ENCODE assay signal across 22 cellular contexts in genomic region chr3:146138904-146139303, GRCh38. TPM values are rescaled to one million over a fixed set of nuclear protein-coding genes. Genes with fewer than 3 reads are reported as not detected.
A peak's percentile ranks its signal among the peaks of the same experiment; 100 is the strongest.
DNase-seq lines count a peak whose midpoint lies in the region; ATAC-seq, FAIRE-seq and TF ChIP-seq lines count a peak whose summit lies in the region.
"Had no signal": no experiment of that assay in that cellular context is flagged by ENCODE, and none has a peak within 500 bp of the region (broad histone marks: within the 10 kb centered on the region; RNA-seq: fewer than 3 reads in every experiment).

No MANE protein-coding gene starts in this region.

- H3K4me1 ChIP-seq in right atrium auricular region (peaks cover 0 to 57% of the 10 kb centered on the region in 2 donors), gastroesophageal sphincter (peaks cover 8 to 97% (median 28%) of the 10 kb centered on the region in 3 donors), stomach (peaks cover 0 to 59% (median 32%) of the 10 kb centered on the region in 4 donors), small intestine (ENCODE audit: control insufficient read depth in 2 of 2, insufficient read depth in 1 of 2, low read depth in 1 of 2, low read length in 1 of 2) (peaks cover 0 to 2% of the 10 kb centered on the region in 2 donors)
- H3K4me1 ChIP-seq: BLaER1 had no signal

- no peak for TF ChIP-seq EP300 in gastroesophageal sphincter (IDR thresholded peaks at IDR 0.05)
- no peak for TF ChIP-seq EP300 in stomach (IDR thresholded peaks at IDR 0.05)

- H3K36me3 ChIP-seq in right atrium auricular region (no peaks in the 10 kb centered on the region), gastroesophageal sphincter (no peaks in the 10 kb centered on the region), stomach (no peaks in the 10 kb centered on the region), small intestine (ENCODE audit: control insufficient read depth in 2 of 2, insufficient read depth in 2 of 2, low read length in 2 of 2) (no peaks in the 10 kb centered on the region)
- H3K36me3 ChIP-seq: BLaER1 had no signal

- H3K4me3 ChIP-seq in right atrium auricular region (no peak overlapping the region), gastroesophageal sphincter (no peak overlapping the region), stomach (no peak overlapping the region), small intestine (ENCODE audit: low read depth in 1 of 2, low read length in 2 of 2) (no peak overlapping the region)
- H3K4me3 ChIP-seq: BLaER1 had no signal

- TF ChIP-seq POLR2A in gastroesophageal sphincter (IDR thresholded peaks at IDR 0.05) (no peak), stomach (IDR thresholded peaks at IDR 0.05) (no peak)

- no peak for FAIRE-seq in small intestine (lab: Jason Lieb, UNC)
- FAIRE-seq: A204.1, HepG2 had no signal

- intact Hi-C loops in left ventricle myocardium superior (cut with micrococcal nuclease): no loop called here
- intact Hi-C loops in stomach (cut with DNase I; ENCODE audit: low total_unique reads): no loop called here
- intact Hi-C loops in left colon (cut with DNase I, micrococcal nuclease): no loop called here

- WGBS in gastroesophageal sphincter (ENCODE audit: low coverage in 1 of 2), 2 donors: 38 to 48% methylated on average over 2 of the region's 2 CpGs
- WGBS in stomach, 5 donors: 54 to 86% (median 72%) methylated on average over 2 of the region's 2 CpGs
- 75 to 91% (median 85%) methylated on average over 2 of the region's 2 CpGs for WGBS in small intestine, 3 donors

- no peaks in the 10 kb centered on the region for H3K9me3 ChIP-seq in right atrium auricular region
- no peaks in the 10 kb centered on the region for H3K9me3 ChIP-seq in gastroesophageal sphincter
- no peaks in the 10 kb centered on the region for H3K9me3 ChIP-seq in stomach
- no peaks in the 10 kb centered on the region for H3K9me3 ChIP-seq in small intestine (ENCODE audit: control insufficient read depth, low read depth)
- H3K9me3 ChIP-seq: BLaER1 had no signal

- TF ChIP-seq CTCF in right atrium auricular region (IDR thresholded peaks at IDR 0.05): no peak
- TF ChIP-seq CTCF in gastroesophageal sphincter (IDR thresholded peaks at IDR 0.05): no peak
- TF ChIP-seq CTCF in stomach (IDR thresholded peaks at IDR 0.05): no peak

- ATAC-seq in left ventricle myocardium superior: peak; percentile 23
- ATAC-seq in gastroesophageal sphincter: peak; percentile 71
- no peak for ATAC-seq in left colon
- ATAC-seq: CD8-positive, alpha-beta T cell; HepG2; PC-3 had no signal

- H3K27me3 ChIP-seq in right atrium auricular region (no peaks in the 10 kb centered on the region), gastroesophageal sphincter (no peaks in the 10 kb centered on the region), stomach (no peaks in the 10 kb centered on the region), small intestine (ENCODE audit: control insufficient read depth in 2 of 2, insufficient read depth in 2 of 2, low read length in 2 of 2) (no peaks in the 10 kb centered on the region)
- H3K27me3 ChIP-seq: BLaER1 had no signal

- DNase-seq in left ventricle myocardium superior: no peak
- DNase-seq in right atrium auricular region (ENCODE audit: low spot score): no peak
- no peak for DNase-seq in stomach
- no peak for DNase-seq in EL
- DNase-seq in left colon: no peak
- no peak for DNase-seq in small intestine
- no peak for DNase-seq in middle frontal gyrus (ENCODE audit: extremely low spot score, low spot score)
- DNase-seq: CD8-positive, alpha-beta T cell; H7; HFFc6; KG1; NCI-H1694 treated with DMSO at 0.1 percent for 48 hours; NCI-H2107; NCI-H510A; NCI-H748 treated with DMSO at 0.1 percent for 48 hours; PC-3; RPMI8226; SIG-M5 had no signal

- H3K27ac ChIP-seq in right atrium auricular region: no peak overlapping the region
- H3K27ac ChIP-seq in gastroesophageal sphincter: peak overlapping the region; percentile 55 to 97 (median 68)
- H3K27ac ChIP-seq in stomach: peak overlapping the region in 4 of 5 donors; percentile 7 to 43 (median 25)
- H3K27ac ChIP-seq in small intestine (ENCODE audit: low read depth in 1 of 2, low read length in 1 of 2): no peak overlapping the region
- H3K27ac ChIP-seq: BLaER1 had no signal

RNA-seq across cellular contexts. Expression of gene PLOD2, which starts 22.1 kb away (rescaled TPM):
- total RNA-seq in left ventricle myocardium superior (19.2 TPM), right atrium auricular region (10 to 100 TPM; 18.2 to 30.5 TPM), gastroesophageal sphincter (100 to 1,000 TPM in 2 of 4 donors, 10 to 100 TPM in 2; 55.1 to 100 (median 89.2) TPM), stomach (10 to 100 TPM; 24.5 to 99.5 (median 57.8) TPM), left colon (100 to 1,000 TPM in 1 of 2 donors, 10 to 100 TPM in 1; 89.6 to 136 TPM)
- polyA plus RNA-seq in stomach (10 to 100 TPM; 18.1 to 37.0 (median 20.3) TPM), small intestine (10 to 100 TPM; 17.8 to 23.5 (median 19.5) TPM)
- total RNA-seq: CD8-positive, alpha-beta T cell had no signal

Comparison
In these comparisons a context has a peak if more than half of its experiments do, and no peak if none do; other contexts are left out.
1. H3K27ac ChIP-seq: peak in gastroesophageal sphincter (4 of 4) and stomach (4 of 5); none in right atrium auricular region (0 of 2) and small intestine (0 of 2).